In the genomic region with DNA sequence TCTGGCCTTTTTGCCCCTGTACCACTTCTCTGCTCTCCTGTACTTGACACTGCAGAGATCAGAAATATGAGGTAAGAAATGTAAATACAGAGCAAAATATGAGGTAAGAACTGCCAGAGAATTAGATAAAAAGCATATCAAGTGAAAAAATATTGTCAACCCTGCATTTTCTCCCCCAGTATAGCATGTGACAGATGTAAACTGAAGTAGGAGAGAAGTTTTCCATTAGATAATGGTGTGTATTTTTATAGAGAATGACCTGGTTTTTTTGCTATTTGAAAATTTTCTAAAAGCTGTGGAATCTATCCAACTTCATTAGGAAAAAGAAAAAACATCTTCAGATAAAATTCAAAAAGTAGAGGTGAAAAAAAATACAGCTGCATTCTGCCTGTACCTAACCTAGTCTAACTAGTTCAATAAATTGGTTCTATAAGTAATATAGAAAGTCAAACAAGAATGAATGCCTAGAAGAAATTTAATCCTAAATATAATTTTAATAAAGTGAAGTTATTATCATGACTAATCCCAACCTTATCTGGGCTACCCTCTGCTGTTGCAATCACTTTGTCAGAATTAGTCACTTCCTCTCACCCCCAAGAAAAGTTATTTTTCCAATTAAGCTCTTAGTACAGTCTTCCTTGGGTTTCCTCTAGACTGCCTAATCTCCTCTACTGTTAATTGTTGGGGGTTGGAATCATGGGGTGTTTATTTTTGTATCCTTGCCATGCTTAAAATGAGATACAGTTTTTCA, we compare ENCODE assay signal across 11 cellular contexts.
DNase-seq lines count a peak whose midpoint lies in the region; ATAC-seq and TF ChIP-seq lines count a peak whose summit lies in the region.
"Had no signal": no experiment of that assay in that cellular context is flagged by ENCODE, and none has a peak within 500 bp of the region (broad histone marks: within the 10 kb centered on the region; RNA-seq: fewer than 3 reads in every experiment).

No MANE protein-coding gene starts in this region.

- no peaks in the 10 kb centered on the region for H3K27me3 ChIP-seq in esophagus squamous epithelium
- H3K27me3 ChIP-seq: SJCRH30 had no signal

- TF ChIP-seq POLR2A in esophagus squamous epithelium (IDR thresholded peaks at IDR 0.05), result no peak

- ATAC-seq in HG03139 (IDR thresholded peaks at IDR 0.05; ENCODE audit: unreplicated experiment), result no peak
- ATAC-seq: activated CD8-positive, alpha-beta memory T cell treated with anti-CD3 and anti-CD28 coated beads, Interleukin-2, amount 10 ng/mL, durations not matched to agents 7 days and 5 days had no signal

- H3K4me3 ChIP-seq in esophagus squamous epithelium, result no peak overlapping the region
- H3K4me3 ChIP-seq: SJCRH30 had no signal

- H3K4me1 ChIP-seq in esophagus squamous epithelium, result peaks cover 0 to 13% (median 0%) of the 10 kb centered on the region in 3 donors
- H3K4me1 ChIP-seq: SJCRH30 had no signal

- TF ChIP-seq CTCF in esophagus squamous epithelium (IDR thresholded peaks at IDR 0.05), result no peak

- DNase-seq in ELR (ENCODE audit: low read depth), result peak; percentile 85
- DNase-seq in OCI-M1 (lab: John Stamatoyannopoulos, UW), result peak; percentile 65
- DNase-seq in epidermal melanocyte (ENCODE audit: insufficient read length, low spot score), result peak; percentile 24
- DNase-seq in myocyte (ENCODE audit: low read depth), result peak; percentile 14
- DNase-seq in cortex of kidney (lab: John Stamatoyannopoulos, UW), result no peak
- no peak for DNase-seq in stimulated activated naive CD4-positive, alpha-beta T cell (lab: John Stamatoyannopoulos, UW)
- no peak for DNase-seq in esophagus squamous epithelium (lab: John Stamatoyannopoulos, UW)
- DNase-seq: activated CD8-positive, alpha-beta memory T cell treated with anti-CD3 and anti-CD28 coated beads, Interleukin-2, amount 10 ng/mL, durations not matched to agents 7 days and 5 days; NCI-H146; SJCRH30 had no signal

- intact Hi-C loops in esophagus squamous epithelium (cut with DNase I), result no loop called here

- no peak overlapping the region for H3K27ac ChIP-seq in esophagus squamous epithelium
- H3K27ac ChIP-seq: SJCRH30 had no signal

- H3K9me3 ChIP-seq in esophagus squamous epithelium, result no peaks in the 10 kb centered on the region
- H3K9me3 ChIP-seq: SJCRH30 had no signal

- no peaks in the 10 kb centered on the region for H3K36me3 ChIP-seq in esophagus squamous epithelium
- H3K36me3 ChIP-seq: SJCRH30 had no signal

Comparison
In these comparisons a context has a peak if more than half of its experiments do, and no peak if none do; other contexts are left out.
1. DNase-seq: peak in ELR (single experiment), OCI-M1 (single experiment), epidermal melanocyte (single experiment) and myocyte (single experiment); none in cortex of kidney (single experiment), stimulated activated naive CD4-positive, alpha-beta T cell (0 of 6) and esophagus squamous epithelium (single experiment).